ENCODE assay signal across 4 cellular contexts in the genomic region with DNA sequence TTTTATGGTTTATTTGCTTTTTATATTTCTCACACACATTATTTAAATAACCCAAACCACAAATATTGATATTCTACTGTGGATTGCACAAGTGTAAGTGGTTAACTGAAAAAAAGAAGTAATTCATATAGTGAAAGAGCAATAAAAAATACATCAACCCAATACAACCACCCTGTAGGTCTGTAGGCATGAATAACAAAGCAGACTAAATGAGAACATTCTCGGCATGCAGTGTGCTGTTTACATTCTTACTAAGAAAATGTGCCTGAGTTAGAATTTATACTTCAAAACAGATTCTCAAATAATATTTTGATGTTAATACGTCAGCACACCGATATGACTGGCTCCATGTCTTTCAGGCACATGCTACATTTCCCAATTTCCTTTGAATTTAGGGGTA.
"Had no signal": no experiment of that assay in that cellular context is flagged by ENCODE, and none has a peak within 500 bp of the region (broad histone marks: within the 10 kb centered on the region; RNA-seq: fewer than 3 reads in every experiment).

No MANE protein-coding gene starts in this region.

- H3K27me3 Mint-ChIP-seq: IgD-negative memory B cell had no signal

- H3K4me3 Mint-ChIP-seq: H9, IgD-negative memory B cell had no signal

- DNase-seq: GM23248, H9, KBM-7 had no signal

- H2AFZ ChIP-seq: GM23248 had no signal

- H3K4me1 Mint-ChIP-seq: IgD-negative memory B cell had no signal

- H3K36me3 Mint-ChIP-seq: IgD-negative memory B cell had no signal

- H3K4me3 ChIP-seq: GM23248 had no signal

- H3K27ac ChIP-seq: GM23248 had no signal

- H3K27ac Mint-ChIP-seq: H9, IgD-negative memory B cell had no signal
